ENCODE assay signal across 8 cellular contexts in the genomic region with DNA sequence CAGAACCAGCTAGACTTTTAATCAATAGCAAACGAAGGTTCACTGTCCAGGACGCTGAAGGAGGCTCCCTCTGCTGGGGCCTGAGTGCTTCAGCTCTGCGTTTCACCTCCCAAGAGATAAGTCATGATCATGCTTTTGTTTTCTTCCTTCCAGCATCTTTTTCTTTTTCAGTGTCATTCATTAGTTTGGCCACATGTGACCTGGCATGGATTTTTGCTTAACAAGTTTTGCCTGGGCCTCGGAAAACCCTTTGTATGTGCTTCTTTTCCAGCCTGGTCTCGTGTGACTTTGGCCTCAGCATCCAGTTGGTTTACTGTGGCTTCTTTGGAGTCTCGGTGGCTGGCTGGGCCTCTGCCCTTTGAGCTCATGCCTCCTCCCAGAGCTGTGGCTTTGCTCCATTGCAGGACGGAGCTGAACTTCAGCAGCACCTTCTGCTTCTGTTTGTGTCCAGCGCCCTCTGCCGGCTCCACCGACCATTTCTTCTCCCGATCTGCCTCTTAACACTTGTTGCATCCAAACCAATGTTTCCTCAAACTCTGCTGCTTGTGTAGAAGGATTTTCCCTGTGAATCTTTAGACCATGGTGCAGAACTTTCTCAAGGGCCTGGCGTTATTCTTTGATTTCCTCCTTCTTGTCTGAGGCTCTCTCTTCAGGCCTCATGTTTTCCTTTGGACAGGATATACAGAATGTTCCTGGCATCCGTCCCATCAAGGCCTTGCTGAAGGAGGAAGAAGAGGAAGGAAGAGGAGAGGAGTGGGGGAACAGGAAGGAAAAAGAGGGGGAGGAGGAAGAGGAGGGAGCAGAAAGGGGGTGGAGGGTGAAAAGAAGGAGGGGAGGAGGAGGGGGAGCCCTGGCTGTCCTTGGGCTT. TPM values are rescaled to one million over a fixed set of nuclear protein-coding genes. Genes with fewer than 3 reads are reported as not detected.
DNase-seq lines count a peak whose midpoint lies in the region; ATAC-seq and TF ChIP-seq lines count a peak whose summit lies in the region.

No MANE protein-coding gene starts in this region.

- H3K36me3 ChIP-seq in DND-41 (ENCODE audit: insufficient read depth, low read length), result peaks cover 82% of the 10 kb centered on the region
- H3K36me3 ChIP-seq in RWPE2 (ENCODE audit: low read depth), result peaks cover 59% of the 10 kb centered on the region
- peaks cover 71% of the 10 kb centered on the region for H3K36me3 ChIP-seq in suprapubic skin

- no peak overlapping the region for H2AFZ ChIP-seq in DND-41 (ENCODE audit: low read depth, low read length)

- TF ChIP-seq CTCF in DND-41 (IDR thresholded peaks at IDR 0.05; ENCODE audit: borderline replicate concordance, extremely low read depth, low read length, poor library complexity, severe bottlenecking) (peak; percentile 72), RWPE2 (IDR thresholded peaks at IDR 0.05; ENCODE audit: poor library complexity, severe bottlenecking) (peak; percentile 76), fibroblast of villous mesenchyme (IDR thresholded peaks at IDR 0.05; ENCODE audit: insufficient read depth, low read depth, low read length) (peak; percentile 73), suprapubic skin (IDR thresholded peaks at IDR 0.05) (peak; percentile 69 to 75)

- ATAC-seq in DND-41 (ENCODE audit: insufficient read depth, low read depth), result peak; percentile 74
- ATAC-seq in RWPE2 (ENCODE audit: low read depth), result 0 out of 3 replicates have a peak, but pooled peaks have one; percentile 26
- no peak for ATAC-seq in GM21423 (IDR thresholded peaks at IDR 0.05; ENCODE audit: unreplicated experiment)

- no peaks in the 10 kb centered on the region for H4K20me1 ChIP-seq in DND-41 (ENCODE audit: insufficient read depth, low read length)

- H3K27ac ChIP-seq in DND-41 (ENCODE audit: low read length), result no peak overlapping the region
- H3K27ac ChIP-seq in RWPE2 (ENCODE audit: poor library complexity, severe bottlenecking), result no peak overlapping the region
- H3K27ac ChIP-seq in suprapubic skin, result peak overlapping the region; percentile 42

- WGBS in suprapubic skin, result 13% methylated on average over 13 of the region's 13 CpGs

- H3K9ac ChIP-seq in DND-41 (ENCODE audit: low read depth, low read length), result no peak overlapping the region

- H3K79me2 ChIP-seq in DND-41 (ENCODE audit: insufficient read depth, low read length), result no peaks in the 10 kb centered on the region

- H3K27me3 ChIP-seq in DND-41 (ENCODE audit: insufficient read depth, low read length, poor library complexity) (no peaks in the 10 kb centered on the region), RWPE2 (ENCODE audit: insufficient read depth, poor library complexity, severe bottlenecking) (no peaks in the 10 kb centered on the region), suprapubic skin (no peaks in the 10 kb centered on the region)

- in situ Hi-C loops in KBM-7 (cut with MboI; ENCODE audit: low pct_unique_long_range_greater_than_20kb, low sequenced_read_pairs), result no loop called here

- no peak overlapping the region for H3K4me2 ChIP-seq in DND-41 (ENCODE audit: insufficient read depth, low read length)

- TF ChIP-seq POLR2A in suprapubic skin (IDR thresholded peaks at IDR 0.05), result no peak

- no peaks in the 10 kb centered on the region for H3K9me3 ChIP-seq in DND-41 (ENCODE audit: insufficient read depth, low read length, severe bottlenecking)
- H3K9me3 ChIP-seq in RWPE2 (ENCODE audit: severe bottlenecking), result no peaks in the 10 kb centered on the region
- no peaks in the 10 kb centered on the region for H3K9me3 ChIP-seq in suprapubic skin

- peak; percentile 68 for DNase-seq in DND-41
- DNase-seq in KBM-7, result peak; percentile 94
- no peak for DNase-seq in RWPE2 (ENCODE audit: low spot score)
- peak; percentile 60 for DNase-seq in activated effector memory CD4-positive, alpha-beta T cell treated with Interleukin-2 at 50 U/mL for 16 hours
- peak; percentile 95 for DNase-seq in fibroblast of villous mesenchyme (ENCODE audit: low read depth)
- DNase-seq in nucleus accumbens (lab: John Stamatoyannopoulos, UW), result peak; percentile 33 to 95 (median 83)
- DNase-seq in suprapubic skin (ENCODE audit: low spot score in 2 of 2), result peak; percentile 95 to 97

- H3K4me1 ChIP-seq in DND-41 (ENCODE audit: insufficient read depth, low read length) (no peaks in the 10 kb centered on the region), RWPE2 (ENCODE audit: insufficient read depth, poor library complexity, severe bottlenecking) (peaks cover 18% of the 10 kb centered on the region), suprapubic skin (peaks cover 28% of the 10 kb centered on the region)

- H3K4me3 ChIP-seq in DND-41 (ENCODE audit: low read depth in 1 of 2, low read length in 2 of 2) (no peak overlapping the region), RWPE2 (ENCODE audit: severe bottlenecking) (no peak overlapping the region), fibroblast of villous mesenchyme (ENCODE audit: low read depth, low read length) (no peak overlapping the region), suprapubic skin (no peak overlapping the region)

- no peak for TF ChIP-seq EP300 in suprapubic skin (IDR thresholded peaks at IDR 0.05)

RNA-seq across cellular contexts. Expression of gene HES6, which starts 23.6 kb away (rescaled TPM):
- 2.2 and 6.1 TPM in 2 replicates for total RNA-seq in fibroblast of villous mesenchyme
- total RNA-seq in suprapubic skin, result 1 to 10 TPM; 4.0 to 10.0 (median 7.0) TPM

RNA-seq across cellular contexts. Expression of gene PER2, which starts 25.0 kb away (rescaled TPM):
- total RNA-seq in fibroblast of villous mesenchyme, result 4.3 and 4.5 TPM in 2 replicates
- 100 to 1,000 TPM in 1 of 4 donors, 10 to 100 TPM in 3; 24.3 to 105 (median 85.9) TPM for total RNA-seq in suprapubic skin

RNA-seq across cellular contexts. Expression of gene TRAF3IP1, which starts 56.9 kb away (rescaled TPM):
- total RNA-seq in fibroblast of villous mesenchyme (7.8 and 8.4 TPM in 2 replicates), suprapubic skin (10 to 100 TPM; 10.2 to 15.4 (median 10.6) TPM)

RNA-seq across cellular contexts. Expression of gene ILKAP, which starts 59.9 kb away (rescaled TPM):
- total RNA-seq in fibroblast of villous mesenchyme, result 21.6 and 22.5 TPM in 2 replicates
- 10 to 100 TPM; 36.3 to 82.6 (median 49.6) TPM for total RNA-seq in suprapubic skin
